In the genomic region with DNA sequence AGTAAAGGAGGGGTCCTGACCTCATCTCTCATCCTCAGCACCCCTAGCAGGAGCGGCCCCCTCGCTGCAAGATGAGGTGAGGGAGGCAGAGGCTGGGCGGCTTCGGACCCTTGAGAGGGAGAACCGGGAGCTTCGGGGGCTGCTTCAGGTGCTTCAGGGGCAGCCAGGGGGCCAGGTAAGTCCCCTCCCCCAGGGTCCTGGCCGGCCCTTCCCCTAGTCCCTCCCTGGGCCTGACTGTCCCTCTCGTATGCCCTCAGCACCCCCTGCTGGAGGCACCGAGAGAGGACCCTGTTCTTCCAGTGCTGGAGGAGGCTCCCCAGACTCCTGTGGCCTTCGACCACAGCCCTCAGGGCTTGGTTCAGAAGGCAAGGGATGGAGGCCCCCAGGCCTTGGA, we compare ENCODE assay signal across 9 cellular contexts. TPM values are rescaled to one million over a fixed set of nuclear protein-coding genes. Genes with fewer than 3 reads are reported as not detected.
DNase-seq lines count a peak whose midpoint lies in the region; ATAC-seq and TF ChIP-seq lines count a peak whose summit lies in the region.
"Had no signal": no experiment of that assay in that cellular context is flagged by ENCODE, and none has a peak within 500 bp of the region (broad histone marks: within the 10 kb centered on the region; RNA-seq: fewer than 3 reads in every experiment).

No MANE protein-coding gene starts in this region.

- no peak for ATAC-seq in GM19035 (IDR thresholded peaks at IDR 0.05; ENCODE audit: unreplicated experiment)

- H3K9me3 Mint-ChIP-seq in progenitor cell of endocrine pancreas (ENCODE audit: low read depth) = no peaks in the 10 kb centered on the region

- no peak overlapping the region for H3K4me3 ChIP-seq in NB4 (ENCODE audit: low read depth, low read length)
- H3K4me3 ChIP-seq: BLaER1 treated with 17β-estradiol and CSF1 and Interleukin-3, amounts not matched to agents 10 nM and 100 nM had no signal

- H3K4me1 Mint-ChIP-seq in progenitor cell of endocrine pancreas (ENCODE audit: low read depth) = no peaks in the 10 kb centered on the region

- no peak overlapping the region for H3K4me3 Mint-ChIP-seq in progenitor cell of endocrine pancreas (ENCODE audit: low read depth)

- no peak overlapping the region for H3K27ac Mint-ChIP-seq in progenitor cell of endocrine pancreas

- H3K36me3 Mint-ChIP-seq in progenitor cell of endocrine pancreas (ENCODE audit: insufficient read depth) = no peaks in the 10 kb centered on the region

- peak; percentile 53 for DNase-seq in NCI-H82 (lab: John Stamatoyannopoulos, UW)
- no peak for DNase-seq in NCI-H82 treated with DMSO at 0.1 percent for 48 hours (lab: John Stamatoyannopoulos, UW; ENCODE audit: unreplicated experiment)
- peak; percentile 67 for DNase-seq in NB4 (ENCODE audit: low read depth)
- peak; percentile 30 for DNase-seq in dermis blood vessel endothelial cell
- no peak for DNase-seq in progenitor cell of endocrine pancreas (ENCODE audit: low spot score, unreplicated experiment)
- no peak for DNase-seq in NCI-H2081 (lab: John Stamatoyannopoulos, UW)
- no peak for DNase-seq in DMS79 (lab: John Stamatoyannopoulos, UW)

- TF ChIP-seq CTCF in NB4 (IDR thresholded peaks at IDR 0.05; ENCODE audit: low read depth, low read length) (peak; percentile 59), progenitor cell of endocrine pancreas (IDR thresholded peaks at IDR 0.05; ENCODE audit: unreplicated experiment) (peak; percentile 32)

- peaks cover 28% of the 10 kb centered on the region for H3K27me3 Mint-ChIP-seq in progenitor cell of endocrine pancreas

- TF ChIP-seq POLR2A in NB4 (IDR thresholded peaks at IDR 0.05; ENCODE audit: extremely low read depth, insufficient read length) = no peak

RNA-seq across cellular contexts. Expression of a gene that starts 3.7 kb away (rescaled TPM):
- total RNA-seq in dermis blood vessel endothelial cell (0.56 and 1.2 TPM in 2 replicates), progenitor cell of endocrine pancreas (4.3 and 6.2 TPM in 2 replicates)

RNA-seq across cellular contexts. Expression of a gene that starts 15.2 kb away (rescaled TPM):
- total RNA-seq in dermis blood vessel endothelial cell = 35.9 and 46.6 TPM in 2 replicates
- 18.6 and 18.7 TPM in 2 replicates for total RNA-seq in progenitor cell of endocrine pancreas

RNA-seq across cellular contexts. Expression of a gene that starts 25.8 kb away (rescaled TPM):
- 129 and 245 TPM in 2 replicates for total RNA-seq in dermis blood vessel endothelial cell
- 157 and 171 TPM in 2 replicates for total RNA-seq in progenitor cell of endocrine pancreas

RNA-seq across cellular contexts. Expression of a gene that starts 26.4 kb away (rescaled TPM):
- total RNA-seq in dermis blood vessel endothelial cell = 202 and 290 TPM in 2 replicates
- total RNA-seq in progenitor cell of endocrine pancreas = 137 and 149 TPM in 2 replicates

RNA-seq across cellular contexts. Expression of a gene that starts 38.4 kb away (rescaled TPM):
- 60.3 and 76.7 TPM in 2 replicates for total RNA-seq in dermis blood vessel endothelial cell
- 28.1 and 31.4 TPM in 2 replicates for total RNA-seq in progenitor cell of endocrine pancreas

Comparison
In these comparisons a context has a peak if more than half of its experiments do, and no peak if none do; other contexts are left out.
1. DNase-seq: peak in NCI-H82 (single experiment), NB4 (single experiment) and dermis blood vessel endothelial cell (single experiment); none in NCI-H82 treated with DMSO at 0.1 percent for 48 hours (single experiment), progenitor cell of endocrine pancreas (single experiment), NCI-H2081 (0 of 2) and DMS79 (single experiment).